In the genomic region with DNA sequence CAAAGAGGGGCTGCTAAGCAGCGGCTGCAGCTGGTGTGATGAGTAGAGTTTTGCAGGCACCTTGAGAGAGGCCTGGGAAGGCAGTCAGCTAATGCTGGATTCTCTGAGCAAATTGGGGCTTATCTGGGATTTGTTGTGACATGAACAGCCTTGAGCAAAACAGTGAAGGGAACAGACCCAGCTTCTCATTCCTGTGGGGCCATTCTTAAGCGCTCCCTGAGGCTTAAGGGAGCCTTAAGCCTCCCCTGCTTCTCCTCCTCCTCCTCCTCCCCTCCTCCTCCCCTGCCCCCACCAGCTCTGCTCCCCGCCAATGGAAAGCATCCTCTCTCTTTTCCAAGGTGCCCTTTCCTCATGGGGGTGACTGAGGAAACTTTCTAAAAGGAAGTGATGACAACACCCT, we compare ENCODE assay signal across 19 cellular contexts. TPM values are rescaled to one million over a fixed set of nuclear protein-coding genes. Genes with fewer than 3 reads are reported as not detected.
DNase-seq lines count a peak whose midpoint lies in the region; ATAC-seq and TF ChIP-seq lines count a peak whose summit lies in the region.
"Had no signal": no experiment of that assay in that cellular context is flagged by ENCODE, and none has a peak within 500 bp of the region (broad histone marks: within the 10 kb centered on the region; RNA-seq: fewer than 3 reads in every experiment).

No MANE protein-coding gene starts in this region.

- H3K4me1 ChIP-seq in left ventricle myocardium inferior (peaks cover 29% of the 10 kb centered on the region), testis (peaks cover 24% of the 10 kb centered on the region)

- H3K4me3 ChIP-seq in left ventricle myocardium inferior = no peak overlapping the region
- H3K4me3 ChIP-seq in testis = no peak overlapping the region
- H3K4me3 ChIP-seq: BLaER1 had no signal

- DNase-seq in left ventricle myocardium inferior = no peak
- no peak for DNase-seq in Right ventricle myocardium superior
- peak; percentile 52 for DNase-seq in ecto neural progenitor cell (ENCODE audit: low spot score)
- peak; percentile 23 for DNase-seq in iris pigment epithelial cell (ENCODE audit: low read depth)
- no peak for DNase-seq in testis
- DNase-seq in NOMO-1 treated with dmso at 0.1 percent for 144 hours (lab: John Stamatoyannopoulos, UW; ENCODE audit: unreplicated experiment) = no peak
- no peak for DNase-seq in inferior parietal cortex (ENCODE audit: extremely low spot score)
- DNase-seq: 8988T, DMS153, EL, HCEC 1CT, Karpas-422, NCI-H1105 treated with DMSO at 0.1 percent for 48 hours, NCI-H1930, NCI-H2171, NCI-H774 had no signal

- ATAC-seq in Right ventricle myocardium superior (ENCODE audit: poor library complexity) = no peak
- ATAC-seq in activated T-helper 17 cell treated with anti-CD3 and anti-CD28 coated beads, Interleukin-2, amount 50 U/mL, for 72 hours (replicated peaks) = no peak

- H3K4me1 Mint-ChIP-seq in activated T-helper 17 cell treated with anti-CD3 and anti-CD28 coated beads, Interleukin-2, amount 50 U/mL, for 72 hours = no peaks in the 10 kb centered on the region

- H3K27me3 Mint-ChIP-seq in activated T-helper 17 cell treated with anti-CD3 and anti-CD28 coated beads, Interleukin-2, amount 50 U/mL, for 72 hours = peaks cover 10% of the 10 kb centered on the region

- no peak for TF ChIP-seq POLR2A in testis (IDR thresholded peaks at IDR 0.05)

- no peaks in the 10 kb centered on the region for H3K9me3 ChIP-seq in left ventricle myocardium inferior (replicated peaks)
- H3K9me3 ChIP-seq in testis = no peaks in the 10 kb centered on the region
- H3K9me3 ChIP-seq: BLaER1 had no signal

- intact Hi-C loops in left ventricle myocardium inferior (cut with micrococcal nuclease) = no loop called here
- intact Hi-C loops in Right ventricle myocardium superior (cut with DNase I) = no loop called here
- intact Hi-C loops in testis (cut with DNase I; ENCODE audit: low total_unique reads) = no loop called here

- H3K27me3 ChIP-seq in left ventricle myocardium inferior (ENCODE audit: low read depth) (no peaks in the 10 kb centered on the region), testis (no peaks in the 10 kb centered on the region)
- H3K27me3 ChIP-seq: BLaER1 had no signal

- H3K4me3 Mint-ChIP-seq in activated T-helper 17 cell treated with anti-CD3 and anti-CD28 coated beads, Interleukin-2, amount 50 U/mL, for 72 hours = no peak overlapping the region

- no peaks in the 10 kb centered on the region for H3K36me3 ChIP-seq in left ventricle myocardium inferior
- H3K36me3 ChIP-seq in testis (ENCODE audit: low read depth, missing control alignments) = no peaks in the 10 kb centered on the region

- WGBS in testis, 2 donors = 31 to 48% methylated on average over 3 of the region's 3 CpGs

- H3K36me3 Mint-ChIP-seq in activated T-helper 17 cell treated with anti-CD3 and anti-CD28 coated beads, Interleukin-2, amount 50 U/mL, for 72 hours (ENCODE audit: low read depth) = no peaks in the 10 kb centered on the region

- H3K27ac ChIP-seq in left ventricle myocardium inferior (replicated peaks) (peak overlapping the region; percentile 8), testis (peak overlapping the region; percentile 15 to 38)
- H3K27ac ChIP-seq: BLaER1 had no signal

- no peaks in the 10 kb centered on the region for H3K9me3 Mint-ChIP-seq in activated T-helper 17 cell treated with anti-CD3 and anti-CD28 coated beads, Interleukin-2, amount 50 U/mL, for 72 hours

- H3K27ac Mint-ChIP-seq in activated T-helper 17 cell treated with anti-CD3 and anti-CD28 coated beads, Interleukin-2, amount 50 U/mL, for 72 hours = no peak overlapping the region

- no peak for TF ChIP-seq CTCF in left ventricle myocardium inferior (IDR thresholded peaks at IDR 0.05; ENCODE audit: borderline replicate concordance)
- TF ChIP-seq CTCF in testis (IDR thresholded peaks at IDR 0.05) = no peak

RNA-seq across cellular contexts. Expression of a gene that starts 21.3 kb away (rescaled TPM):
- total RNA-seq in left ventricle myocardium inferior (65.5 TPM), Right ventricle myocardium superior (210 TPM), testis (10 to 100 TPM in 1 of 2 donors, 1 to 10 TPM in 1; 2.5 to 43.6 TPM)
- polyA plus RNA-seq in testis (ENCODE audit: insufficient read depth, low read depth, low replicate concordance) = 93.7 TPM
- not detected for total RNA-seq in activated T-helper 17 cell treated with anti-CD3 and anti-CD28 coated beads, Interleukin-2, amount 50 U/mL, for 72 hours
- total RNA-seq: NCI-H460 had no signal

RNA-seq across cellular contexts. Expression of a gene that starts 35.7 kb away (rescaled TPM):
- 6.4 TPM for total RNA-seq in left ventricle myocardium inferior
- 10.5 TPM for total RNA-seq in Right ventricle myocardium superior
- total RNA-seq in testis = 100 to 1,000 TPM in 1 of 2 donors, 10 to 100 TPM in 1; 85.3 to 161 TPM
- polyA plus RNA-seq in testis (ENCODE audit: insufficient read depth, low read depth, low replicate concordance) = 131 TPM
- 10 to 100 TPM; 11.6 to 27.5 TPM for total RNA-seq in activated T-helper 17 cell treated with anti-CD3 and anti-CD28 coated beads, Interleukin-2, amount 50 U/mL, for 72 hours

Comparison
In these comparisons a context has a peak if more than half of its experiments do, and no peak if none do; other contexts are left out.
1. DNase-seq: peak in ecto neural progenitor cell (single experiment) and iris pigment epithelial cell (single experiment); none in left ventricle myocardium inferior (single experiment), Right ventricle myocardium superior (single experiment), testis (single experiment), NOMO-1 treated with dmso at 0.1 percent for 144 hours (single experiment) and inferior parietal cortex (single experiment).